In the genomic region with DNA sequence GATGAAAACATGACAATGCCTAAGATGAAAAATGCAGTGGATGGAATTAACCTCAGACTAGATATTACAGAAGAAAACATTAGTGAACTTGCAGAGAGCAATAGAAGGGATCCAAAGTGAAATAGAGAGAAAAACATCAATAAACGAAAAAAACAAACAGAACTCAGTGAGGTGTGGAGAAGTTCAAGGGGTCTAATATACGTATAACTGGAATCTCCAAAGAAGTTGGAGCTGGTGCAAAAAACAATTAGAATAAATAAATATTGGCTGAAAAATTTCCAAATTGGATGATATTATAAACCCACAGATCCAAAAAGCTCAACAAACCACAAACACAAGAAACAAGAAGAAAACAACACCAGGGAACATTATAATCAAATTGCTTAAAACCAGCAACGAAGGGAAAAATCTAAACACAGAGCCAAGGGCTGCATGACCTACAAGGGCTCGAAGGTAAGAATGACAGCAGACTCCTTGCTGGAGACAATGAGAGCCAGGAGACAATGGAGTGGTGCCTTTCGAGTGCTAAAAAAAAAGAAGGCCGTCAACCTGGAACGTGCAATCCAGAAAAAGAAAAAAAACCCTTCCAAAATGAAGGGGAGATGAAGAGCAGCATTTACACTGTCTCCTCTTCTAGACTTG, we compare ENCODE assay signal across 22 cellular contexts.
DNase-seq lines count a peak whose midpoint lies in the region; ATAC-seq and TF ChIP-seq lines count a peak whose summit lies in the region.
"Had no signal": no experiment of that assay in that cellular context is flagged by ENCODE, and none has a peak within 500 bp of the region (broad histone marks: within the 10 kb centered on the region; RNA-seq: fewer than 3 reads in every experiment).

No MANE protein-coding gene starts in this region.

- ATAC-seq in HG03175 (IDR thresholded peaks at IDR 0.05; ENCODE audit: unreplicated experiment): no peak
- ATAC-seq: activated T-helper 17 cell treated with anti-CD3 and anti-CD28 coated beads, Interleukin-2, amount 50 U/mL, for 72 hours had no signal

- TF ChIP-seq RAD21 in Ishikawa (IDR thresholded peaks at IDR 0.05; ENCODE audit: low read depth): no peak

- H3K36me3 ChIP-seq in adipocyte (ENCODE audit: control insufficient read depth, insufficient read depth, low read length, severe bottlenecking): no peaks in the 10 kb centered on the region
- H3K36me3 ChIP-seq: MG63, right atrium auricular region, thyroid gland had no signal

- peak overlapping the region; percentile 37 for H3K4me3 ChIP-seq in adipocyte (ENCODE audit: low read length)
- H3K4me3 ChIP-seq: coronary artery, MG63, right atrium auricular region, thyroid gland had no signal

- DNase-seq in NCI-H82 (lab: John Stamatoyannopoulos, UW): peak; percentile 18
- no peak for DNase-seq in NCI-H82 treated with DMSO at 0.1 percent for 48 hours (lab: John Stamatoyannopoulos, UW; ENCODE audit: unreplicated experiment)
- peak; percentile 5 for DNase-seq in adipocyte (ENCODE audit: low read depth)
- peak; percentile 49 for DNase-seq in left kidney (ENCODE audit: low read depth, low spot score)
- DNase-seq in HPDE6-E6E7 (ENCODE audit: extremely low spot score): no peak
- DNase-seq in stimulated activated CD4-positive, alpha-beta T cell treated with anti-CD3 and anti-CD28 coated beads, Interleukin-4, amount 100 ng/mL, for 4 hours: no peak
- DNase-seq: activated CD4-positive, alpha-beta T cell treated with anti-CD3 and anti-CD28 coated beads for 48 hours; activated naive CD8-positive, alpha-beta T cell treated with anti-CD3 and anti-CD28 coated beads for 36 hours; CD8-positive, alpha-beta memory T cell; GDM1; H9; kidney glomerular epithelial cell; MG63; naive B cell; stimulated activated CD4-positive, alpha-beta T cell treated with anti-CD3 and anti-CD28 coated beads, Interleukin-15, amount 100 ng/mL, for 24 hours; stimulated activated naive CD4-positive, alpha-beta T cell; thyroid gland had no signal

- H3K27me3 ChIP-seq in adipocyte (replicated peaks; ENCODE audit: control insufficient read depth, insufficient read depth, low read length): peaks cover 34% of the 10 kb centered on the region
- H3K27me3 ChIP-seq: MG63, right atrium auricular region, thyroid gland had no signal

- TF ChIP-seq EP300 in Ishikawa (IDR thresholded peaks at IDR 0.05; ENCODE audit: borderline replicate concordance): no peak

- no peaks in the 10 kb centered on the region for H3K4me1 ChIP-seq in adipocyte (ENCODE audit: control insufficient read depth, insufficient read depth, low read length)
- H3K4me1 ChIP-seq: right atrium auricular region, thyroid gland had no signal

- no peak overlapping the region for H3K9ac ChIP-seq in adipocyte (ENCODE audit: low read length)

- peaks cover 37% of the 10 kb centered on the region for H3K9me3 ChIP-seq in adipocyte (ENCODE audit: control insufficient read depth, low read length)
- H3K9me3 ChIP-seq: thyroid gland had no signal

TF ChIP-seq in Ishikawa, 13 proteins besides CTCF, POLR2A, EP300 and RAD21:
- TF ChIP-seq NFIC (IDR thresholded peaks at IDR 0.05): no peak
- TF ChIP-seq, protein P1, sequence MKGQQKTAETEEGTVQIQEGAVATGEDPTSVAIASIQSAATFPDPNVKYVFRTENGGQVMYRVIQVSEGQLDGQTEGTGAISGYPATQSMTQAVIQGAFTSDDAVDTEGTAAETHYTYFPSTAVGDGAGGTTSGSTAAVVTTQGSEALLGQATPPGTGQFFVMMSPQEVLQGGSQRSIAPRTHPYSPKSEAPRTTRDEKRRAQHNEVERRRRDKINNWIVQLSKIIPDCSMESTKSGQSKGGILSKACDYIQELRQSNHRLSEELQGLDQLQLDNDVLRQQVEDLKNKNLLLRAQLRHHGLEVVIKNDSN (IDR thresholded peaks at IDR 0.05): peak; percentile 23; the same call in 1 of the 2 replicates

Comparison
In these comparisons a context has a peak if more than half of its experiments do, and no peak if none do; other contexts are left out.
1. DNase-seq: peak in NCI-H82 (single experiment), adipocyte (single experiment) and left kidney (single experiment); none in NCI-H82 treated with DMSO at 0.1 percent for 48 hours (single experiment), HPDE6-E6E7 (single experiment) and stimulated activated CD4-positive, alpha-beta T cell treated with anti-CD3 and anti-CD28 coated beads, Interleukin-4, amount 100 ng/mL, for 4 hours (0 of 2).